Comparison of ENCODE assay signal across 7 cellular contexts in genomic region chr7:3300651-3301471, GRCh38. TPM values are rescaled to one million over a fixed set of nuclear protein-coding genes. Genes with fewer than 3 reads are reported as not detected.
DNase-seq lines count a peak whose midpoint lies in the region; ATAC-seq and TF ChIP-seq lines count a peak whose summit lies in the region.

Gene SDK1, plus strand, starts transcription at chr7:3301252. Its CDS starts 335 bp downstream, at chr7:3301587.

- peak; percentile 19 for TF ChIP-seq CTCF in kidney epithelial cell (IDR thresholded peaks at IDR 0.05; ENCODE audit: insufficient read depth, low read length, poor library complexity, severe bottlenecking)

- peak; percentile 61 for ATAC-seq in GM18508 (IDR thresholded peaks at IDR 0.05; ENCODE audit: insufficient read depth, unreplicated experiment)
- peak; percentile 85 for ATAC-seq in HG03025 (IDR thresholded peaks at IDR 0.05; ENCODE audit: low FRiP score, unreplicated experiment)
- ATAC-seq in activated CD4-positive, CD25-positive, alpha-beta regulatory T cell treated with anti-CD3 and anti-CD28 coated beads, Interleukin-2, amount 50 U/mL, for 24 hours, result peak; percentile 93

- DNase-seq in NCI-H2107 treated with DMSO at 0.1 percent for 48 hours (lab: John Stamatoyannopoulos, UW; ENCODE audit: unreplicated experiment) (peak; percentile 15), cerebellar cortex (ENCODE audit: low spot score) (peak; percentile 66), kidney epithelial cell (ENCODE audit: low read depth) (peak; percentile 38)
- peak; percentile 93 for DNase-seq in stimulated activated CD4-positive, alpha-beta T cell treated with anti-CD3 and anti-CD28 coated beads, Interleukin-15, amount 100 ng/mL, for 24 hours

- no peaks in the 10 kb centered on the region for H3K27me3 ChIP-seq in kidney epithelial cell (ENCODE audit: control insufficient read depth, insufficient read depth, low read length)

- peak within 1 kb of the TSS; percentile 67 for H3K4me3 ChIP-seq in kidney epithelial cell (ENCODE audit: low read depth, low read length)

- no peaks in the 10 kb centered on the region for H3K36me3 ChIP-seq in kidney epithelial cell (ENCODE audit: control insufficient read depth, insufficient read depth, low read length)

RNA-seq across cellular contexts. Expression of gene SDK1, which starts in this region (rescaled TPM):
- total RNA-seq in kidney epithelial cell, result 3.9 and 5.0 TPM in 2 replicates

Comparison
In these comparisons a context has a peak if more than half of its experiments do, and no peak if none do; other contexts are left out.
1. Peak in every context shown above with its lines: DNase-seq, ATAC-seq and H3K4me3 ChIP-seq.
2. DNase-seq: peak in every context shown above with its lines; median percentile 93 in stimulated activated CD4-positive, alpha-beta T cell treated with anti-CD3 and anti-CD28 coated beads, Interleukin-15, amount 100 ng/mL, for 24 hours; 66 in cerebellar cortex; 38 in kidney epithelial cell; 15 in NCI-H2107 treated with DMSO at 0.1 percent for 48 hours.